ENCODE assay signal across 13 cellular contexts in the genomic region with DNA sequence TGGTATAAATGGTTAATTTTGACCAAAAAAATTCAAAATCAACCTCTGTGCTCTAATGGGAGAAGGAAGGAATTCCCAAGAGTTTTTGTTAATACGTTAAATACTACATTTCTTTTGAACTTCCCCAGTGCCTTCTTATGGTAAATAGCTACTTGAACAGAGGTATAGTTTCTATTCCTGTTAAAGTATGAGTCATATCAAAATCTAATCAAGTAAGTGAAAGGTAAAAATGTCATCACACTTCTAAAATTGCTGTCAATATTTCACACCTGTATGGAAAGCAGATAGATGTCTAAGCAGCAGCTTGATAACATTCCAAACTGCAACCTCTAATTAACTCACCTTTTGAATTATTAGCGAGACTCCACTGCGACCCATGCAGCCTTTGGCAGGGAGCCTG.
DNase-seq lines count a peak whose midpoint lies in the region; ATAC-seq, FAIRE-seq and TF ChIP-seq lines count a peak whose summit lies in the region.
"Had no signal": no experiment of that assay in that cellular context is flagged by ENCODE, and none has a peak within 500 bp of the region (broad histone marks: within the 10 kb centered on the region; RNA-seq: fewer than 3 reads in every experiment).

No MANE protein-coding gene starts in this region.

- DNase-seq in GM12891 (ENCODE audit: insufficient read length, low spot score) (no peak), NOMO-1 treated with DMSO at 0.1 percent for 48 hours (lab: John Stamatoyannopoulos, UW; ENCODE audit: unreplicated experiment) (no peak), NCI-H82 treated with DMSO at 0.1 percent for 48 hours (lab: John Stamatoyannopoulos, UW; ENCODE audit: unreplicated experiment) (no peak)
- DNase-seq in activated naive CD8-positive, alpha-beta T cell treated with anti-CD3 and anti-CD28 coated beads, Interleukin-2, amount 50 U/mL, for 24 hours, result no peak
- DNase-seq in stimulated activated CD8-positive, alpha-beta memory T cell treated with anti-CD3 and anti-CD28 coated beads, Interleukin-4, amount 100 ng/mL, for 48 hours, result no peak
- DNase-seq: activated CD4-positive, alpha-beta memory T cell treated with anti-CD3 and anti-CD28 coated beads, Interleukin-2, amount 10 ng/mL, durations not matched to agents 7 days and 5 days; colonic mucosa; immature natural killer cell; retina had no signal

- no peaks in the 10 kb centered on the region for H3K27me3 Mint-ChIP-seq in activated naive CD8-positive, alpha-beta T cell treated with anti-CD3 and anti-CD28 coated beads, Interleukin-2, amount 50 U/mL, for 24 hours
- H3K27me3 Mint-ChIP-seq: activated CD4-positive, alpha-beta memory T cell treated with anti-CD3 and anti-CD28 coated beads, Interleukin-2, amount 10 ng/mL, durations not matched to agents 7 days and 5 days had no signal

- TF ChIP-seq POLR2A in GM12891 (IDR thresholded peaks at IDR 0.05; ENCODE audit: low read depth, low read length), result no peak

- no peaks in the 10 kb centered on the region for H3K9me3 Mint-ChIP-seq in activated naive CD8-positive, alpha-beta T cell treated with anti-CD3 and anti-CD28 coated beads, Interleukin-2, amount 50 U/mL, for 24 hours

- no peak overlapping the region for H3K4me3 Mint-ChIP-seq in activated naive CD8-positive, alpha-beta T cell treated with anti-CD3 and anti-CD28 coated beads, Interleukin-2, amount 50 U/mL, for 24 hours
- H3K4me3 Mint-ChIP-seq: activated CD4-positive, alpha-beta memory T cell treated with anti-CD3 and anti-CD28 coated beads, Interleukin-2, amount 10 ng/mL, durations not matched to agents 7 days and 5 days; activated naive CD8-positive, alpha-beta T cell; immature natural killer cell had no signal

- ATAC-seq in GM19372 (IDR thresholded peaks at IDR 0.05; ENCODE audit: low read depth, unreplicated experiment) (peak; percentile 62), HG02763 (IDR thresholded peaks at IDR 0.05; ENCODE audit: unreplicated experiment) (peak; percentile 78), HG03457 (IDR thresholded peaks at IDR 0.05; ENCODE audit: unreplicated experiment) (peak; percentile 72)
- no peak for ATAC-seq in activated naive CD8-positive, alpha-beta T cell treated with anti-CD3 and anti-CD28 coated beads, Interleukin-2, amount 50 U/mL, for 24 hours

- no peak overlapping the region for H3K27ac Mint-ChIP-seq in activated naive CD8-positive, alpha-beta T cell treated with anti-CD3 and anti-CD28 coated beads, Interleukin-2, amount 50 U/mL, for 24 hours
- H3K27ac Mint-ChIP-seq: activated CD4-positive, alpha-beta memory T cell treated with anti-CD3 and anti-CD28 coated beads, Interleukin-2, amount 10 ng/mL, durations not matched to agents 7 days and 5 days; activated naive CD8-positive, alpha-beta T cell; immature natural killer cell had no signal

- H3K4me1 Mint-ChIP-seq in activated naive CD8-positive, alpha-beta T cell treated with anti-CD3 and anti-CD28 coated beads, Interleukin-2, amount 50 U/mL, for 24 hours, result no peaks in the 10 kb centered on the region
- H3K4me1 Mint-ChIP-seq: activated CD4-positive, alpha-beta memory T cell treated with anti-CD3 and anti-CD28 coated beads, Interleukin-2, amount 10 ng/mL, durations not matched to agents 7 days and 5 days; immature natural killer cell had no signal

- H3K36me3 Mint-ChIP-seq in activated naive CD8-positive, alpha-beta T cell treated with anti-CD3 and anti-CD28 coated beads, Interleukin-2, amount 50 U/mL, for 24 hours (ENCODE audit: low read depth), result no peaks in the 10 kb centered on the region
- H3K36me3 Mint-ChIP-seq: activated naive CD8-positive, alpha-beta T cell; immature natural killer cell had no signal

- peak; percentile 88 for FAIRE-seq in GM12891 (lab: Jason Lieb, UNC)

TF ChIP-seq in GM12891, 5 proteins besides CTCF, POLR2A, EP300 and RAD21:
- peak; percentile 36; the same call in 1 of the 2 replicates for TF ChIP-seq SPI1 (IDR thresholded peaks at IDR 0.05; ENCODE audit: low read depth, low read length)
- TF ChIP-seq PAX5 (IDR thresholded peaks at IDR 0.05; ENCODE audit: insufficient read depth, low read length, severe bottlenecking), result no peak
- no peak for TF ChIP-seq TAF1 (IDR thresholded peaks at IDR 0.05; ENCODE audit: low read depth, low read length)
